Comparison of ENCODE assay signal across 20 cellular contexts in the genomic region with DNA sequence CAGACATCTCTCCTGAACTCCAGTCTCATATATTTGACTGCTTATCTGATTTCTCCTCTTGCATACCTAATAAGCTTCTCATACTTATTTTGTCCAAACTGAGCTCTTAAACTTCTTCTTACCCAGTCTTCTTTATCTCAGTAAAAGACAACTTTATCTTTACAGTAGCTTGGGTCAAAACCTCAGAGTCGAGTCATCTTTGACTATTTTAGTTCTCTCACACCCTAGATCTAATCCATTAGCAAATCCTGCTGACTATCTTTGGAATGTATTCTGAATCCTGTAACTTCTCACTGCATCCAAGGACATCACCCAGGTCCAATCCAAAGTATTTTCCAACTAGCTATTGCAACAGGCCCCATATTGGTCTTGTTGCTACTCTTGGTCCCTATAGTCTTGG.
"Had no signal": no experiment of that assay in that cellular context is flagged by ENCODE, and none has a peak within 500 bp of the region (broad histone marks: within the 10 kb centered on the region; RNA-seq: fewer than 3 reads in every experiment).

No MANE protein-coding gene starts in this region.

- H3K27ac ChIP-seq: body of pancreas, colonic mucosa, heart left ventricle, neutrophil, thyroid gland had no signal

- H3K27ac Mint-ChIP-seq: activated CD4-positive, alpha-beta T cell treated with anti-CD3 and anti-CD28 coated beads, Interleukin-2, amount 10 ng/mL, durations not matched to agents 7 days and 5 days; activated naive CD4-positive, alpha-beta T cell treated with anti-CD3 and anti-CD28 coated beads, Interleukin-2, amount 50 U/mL, for 72 hours; activated T-cell treated with anti-CD3 and anti-CD28 coated beads, Interleukin-2, amount 50 U/mL, for 72 hours; natural killer cell; stimulated activated naive B cell treated with anti-CD40 and anti-IgM and Interleukin-4, amounts not matched to agents 10 μg/mL and 1 μg/mL and 100 μg/mL, for 72 hours; T-helper 1 cell treated with Interleukin-12 subunit alpha and Interleukin-12 subunit beta and Interleukin-4 antibody, amounts not matched to agents 30 μg/mL and 1 μg/mL, for 36 hours had no signal

- H3K36me3 ChIP-seq: colonic mucosa, heart left ventricle, neutrophil, thyroid gland had no signal

- H3K4me1 ChIP-seq: colonic mucosa, thyroid gland had no signal

- H3K4me1 Mint-ChIP-seq: natural killer cell had no signal

- H3K4me3 ChIP-seq: body of pancreas, colonic mucosa, heart left ventricle, thyroid gland had no signal

- ATAC-seq: activated naive CD4-positive, alpha-beta T cell treated with anti-CD3 and anti-CD28 coated beads, Interleukin-2, amount 50 U/mL, for 72 hours; activated T-cell treated with anti-CD3 and anti-CD28 coated beads, Interleukin-2, amount 50 U/mL, for 72 hours; body of pancreas; heart left ventricle; natural killer cell; stimulated activated naive B cell treated with anti-CD40 and anti-IgM and Interleukin-4, amounts not matched to agents 10 μg/mL and 1 μg/mL and 100 μg/mL, for 72 hours had no signal

- H3K36me3 Mint-ChIP-seq: activated naive CD4-positive, alpha-beta T cell treated with anti-CD3 and anti-CD28 coated beads, Interleukin-2, amount 50 U/mL, for 72 hours; natural killer cell; stimulated activated naive B cell treated with anti-CD40 and anti-IgM and Interleukin-4, amounts not matched to agents 10 μg/mL and 1 μg/mL and 100 μg/mL, for 72 hours had no signal

- H3K9me3 Mint-ChIP-seq: activated CD4-positive, alpha-beta T cell treated with anti-CD3 and anti-CD28 coated beads, Interleukin-2, amount 10 ng/mL, durations not matched to agents 7 days and 5 days; activated naive CD4-positive, alpha-beta T cell treated with anti-CD3 and anti-CD28 coated beads, Interleukin-2, amount 50 U/mL, for 72 hours; activated T-cell treated with anti-CD3 and anti-CD28 coated beads, Interleukin-2, amount 50 U/mL, for 72 hours; natural killer cell; stimulated activated naive B cell treated with anti-CD40 and anti-IgM and Interleukin-4, amounts not matched to agents 10 μg/mL and 1 μg/mL and 100 μg/mL, for 72 hours; T-helper 1 cell treated with Interleukin-12 subunit alpha and Interleukin-12 subunit beta and Interleukin-4 antibody, amounts not matched to agents 30 μg/mL and 1 μg/mL, for 36 hours had no signal

- H3K9me3 ChIP-seq: body of pancreas, colonic mucosa, heart left ventricle, neutrophil, thyroid gland had no signal

- H3K4me3 Mint-ChIP-seq: activated CD4-positive, alpha-beta T cell treated with anti-CD3 and anti-CD28 coated beads, Interleukin-2, amount 10 ng/mL, durations not matched to agents 7 days and 5 days; activated T-cell treated with anti-CD3 and anti-CD28 coated beads, Interleukin-2, amount 50 U/mL, for 72 hours; natural killer cell; stimulated activated naive B cell treated with anti-CD40 and anti-IgM and Interleukin-4, amounts not matched to agents 10 μg/mL and 1 μg/mL and 100 μg/mL, for 72 hours; T-helper 1 cell treated with Interleukin-12 subunit alpha and Interleukin-12 subunit beta and Interleukin-4 antibody, amounts not matched to agents 30 μg/mL and 1 μg/mL, for 36 hours had no signal

- H3K27me3 Mint-ChIP-seq: activated CD4-positive, alpha-beta T cell treated with anti-CD3 and anti-CD28 coated beads, Interleukin-2, amount 10 ng/mL, durations not matched to agents 7 days and 5 days; stimulated activated naive B cell treated with anti-CD40 and anti-IgM and Interleukin-4, amounts not matched to agents 10 μg/mL and 1 μg/mL and 100 μg/mL, for 72 hours had no signal

- DNase-seq: activated CD4-positive, alpha-beta T cell treated with anti-CD3 and anti-CD28 coated beads, Interleukin-2, amount 10 ng/mL, durations not matched to agents 7 days and 5 days; activated CD4-positive, CD25-positive, alpha-beta regulatory T cell; activated CD8-positive, alpha-beta memory T cell treated with anti-CD3 and anti-CD28 coated beads, Interleukin-2, amount 50 U/mL, for 48 hours; activated gamma-delta T cell; activated T-cell treated with anti-CD3 and anti-CD28 coated beads, Interleukin-2, amount 50 U/mL, for 72 hours; amniotic stem cell; body of pancreas; central memory CD4-positive, alpha-beta T cell; colonic mucosa; foreskin melanocyte; heart left ventricle; natural killer cell; retina; stimulated activated CD4-positive, alpha-beta T cell treated with anti-CD3 and anti-CD28 coated beads, Interleukin-15, amount 100 ng/mL, for 24 hours; stimulated activated CD4-positive, alpha-beta T cell treated with anti-CD3 and anti-CD28 coated beads, Interleukin-4, amount 100 ng/mL, for 1 hour; stimulated activated naive B cell treated with anti-CD40 and anti-IgM and Interleukin-4, amounts not matched to agents 10 μg/mL and 1 μg/mL and 100 μg/mL, for 72 hours; thyroid gland had no signal

- H3K27me3 ChIP-seq: body of pancreas, colonic mucosa, heart left ventricle, neutrophil, thyroid gland had no signal
